Comparison of ENCODE assay signal across 1 cellular context in genomic region chr7:30353932-30354607, GRCh38.
TF ChIP-seq lines count a peak whose summit lies in the region.

No MANE protein-coding gene starts in this region.

TF ChIP-seq in H1, 55 proteins besides CTCF, POLR2A, EP300 and RAD21 (continued from another document):
- TF ChIP-seq ZNF274 (IDR thresholded peaks at IDR 0.05; ENCODE audit: borderline replicate concordance, extremely low read depth, low read length) (no peak), BRCA1 (IDR thresholded peaks at IDR 0.05; ENCODE audit: low read depth, low read length) (no peak), ASH2L (IDR thresholded peaks at IDR 0.05; ENCODE audit: low read length) (no peak)
